8 cellular contexts compared by ENCODE assay signal in genomic region chr3:156606729-156607128, GRCh38. TPM values are rescaled to one million over a fixed set of nuclear protein-coding genes. Genes with fewer than 3 reads are reported as not detected.
A peak's percentile ranks its signal among the peaks of the same experiment; 100 is the strongest.
DNase-seq lines count a peak whose midpoint lies in the region; ATAC-seq, FAIRE-seq and TF ChIP-seq lines count a peak whose summit lies in the region.

No MANE protein-coding gene starts in this region.

- ATAC-seq in GM18861 (IDR thresholded peaks at IDR 0.05; ENCODE audit: unreplicated experiment) (peak; percentile 39), HG02840 (IDR thresholded peaks at IDR 0.05; ENCODE audit: low FRiP score, unreplicated experiment) (peak; percentile 59), T-helper 17 cell (peak; percentile 61)

- peak overlapping the region; percentile 71 for H3K27ac Mint-ChIP-seq in T-helper 17 cell
- peak overlapping the region in 2 of 3 experiments; percentile 11 to 83 for H3K27ac Mint-ChIP-seq in nephron

- intact Hi-C loops in kidney (cut with DNase I), result no loop called here

- peak overlapping the region; percentile 88 for H3K4me3 Mint-ChIP-seq in T-helper 17 cell
- H3K4me3 Mint-ChIP-seq in nephron, result peak overlapping the region in 2 of 3 experiments; percentile 27 to 65

- H3K9me3 ChIP-seq in T-helper 17 cell (ENCODE audit: control insufficient read depth, low read length, poor library complexity, severe bottlenecking) (no peaks in the 10 kb centered on the region), kidney (ENCODE audit: control insufficient read depth in 1 of 2, low read length in 2 of 2) (no peaks in the 10 kb centered on the region)

- H3K27ac ChIP-seq in kidney (ENCODE audit: low read depth in 2 of 2, low read length in 2 of 2), result no peak overlapping the region

- no peaks in the 10 kb centered on the region for H3K9me3 Mint-ChIP-seq in nephron

- peaks cover 2 to 33% of the 10 kb centered on the region in 2 donors for H3K4me1 ChIP-seq in kidney (ENCODE audit: control insufficient read depth in 1 of 2, insufficient read depth in 1 of 2, low read depth in 1 of 2, low read length in 2 of 2)

- FAIRE-seq in kidney (lab: Jason Lieb, UNC), result no peak

- H3K36me3 Mint-ChIP-seq in T-helper 17 cell (ENCODE audit: low read depth) (no peaks in the 10 kb centered on the region), nephron (ENCODE audit: low read depth) (no peaks in the 10 kb centered on the region)

- H3K4me1 Mint-ChIP-seq in T-helper 17 cell, result peaks cover 14% of the 10 kb centered on the region
- H3K4me1 Mint-ChIP-seq in nephron, result peaks cover 17% of the 10 kb centered on the region

- no peak for TF ChIP-seq CTCF in nephron (IDR thresholded peaks at IDR 0.05; ENCODE audit: unreplicated experiment in 3 of 3)
- no peak for TF ChIP-seq CTCF in kidney (IDR thresholded peaks at IDR 0.05; ENCODE audit: borderline replicate concordance, extremely low read depth, insufficient read depth)

- H3K9ac ChIP-seq in kidney (ENCODE audit: low read length in 2 of 2), result no peak overlapping the region

- H3K4me3 ChIP-seq in kidney (ENCODE audit: low read length in 2 of 2), result no peak overlapping the region

- H3K27me3 Mint-ChIP-seq in T-helper 17 cell (peaks cover 41% of the 10 kb centered on the region), nephron (ENCODE audit: low read depth) (no peaks in the 10 kb centered on the region)

- DNase-seq in T-helper 17 cell (no peak), middle frontal gyrus (ENCODE audit: extremely low spot score, low spot score) (no peak), AG20443 (ENCODE audit: low spot score) (no peak), kidney (no peak)
- no peak for DNase-seq in effector CD4-positive, alpha-beta T cell

- no peaks in the 10 kb centered on the region for H3K36me3 ChIP-seq in kidney (ENCODE audit: control insufficient read depth in 1 of 2, insufficient read depth in 2 of 2, low read length in 2 of 2)

RNA-seq across cellular contexts. Expression of gene SSR3, which starts 51.8 kb away (rescaled TPM):
- total RNA-seq in T-helper 17 cell, result 10 to 100 TPM; 93.4 to 94.3 TPM
- total RNA-seq in kidney, result 132 TPM
- polyA plus RNA-seq in kidney (ENCODE audit: insufficient read depth, low read depth, low replicate concordance), result 150 TPM
